Comparison of ENCODE assay signal across 23 cellular contexts in genomic region chr3:185067173-185067572, GRCh38.
"Had no signal": no experiment of that assay in that cellular context is flagged by ENCODE, and none has a peak within 500 bp of the region (broad histone marks: within the 10 kb centered on the region; RNA-seq: fewer than 3 reads in every experiment).

No MANE protein-coding gene starts in this region.

- H3K36me3 ChIP-seq: left ventricle myocardium inferior, ovary, right atrium auricular region, stomach, thyroid gland, transverse colon, upper lobe of right lung had no signal

- H3K27me3 ChIP-seq: ovary, right atrium auricular region, stomach, testis, thyroid gland, transverse colon, upper lobe of right lung had no signal

- H3K4me3 ChIP-seq: left ventricle myocardium inferior, lung, mucosa of descending colon, ovary, right atrium auricular region, skin epidermis, stomach, testis, thyroid gland, transverse colon, upper lobe of right lung had no signal

- H3K4me1 ChIP-seq: left ventricle myocardium inferior, right atrium auricular region, stomach, testis, thyroid gland, upper lobe of right lung had no signal

- ATAC-seq: mucosa of descending colon; naive thymus-derived CD4-positive, alpha-beta T cell; natural killer cell treated with Interleukin-12 subunit alpha and Interleukin-12 subunit beta and Interleukin-15 and Interleukin-18, amount 100 ng/mL, for 72 hours; sciatic nerve; stimulated activated naive B cell treated with anti-CD40 and anti-IgM and Interleukin-4, amounts not matched to agents 10 μg/mL and 1 μg/mL and 100 μg/mL, for 72 hours; stimulated activated naive CD8-positive, alpha-beta T cell treated with anti-CD3 and anti-CD28 coated beads, Interleukin-15, Interleukin-2, amounts not matched to agents 100 U/mL and 50 U/mL, for 24 hours; upper lobe of right lung had no signal

- H3K27ac ChIP-seq: left ventricle myocardium inferior, ovary, right atrium auricular region, skin epidermis, stomach, testis, thyroid gland, transverse colon, upper lobe of right lung had no signal

- FAIRE-seq: urothelium cell line had no signal

- H3K9me3 ChIP-seq: left ventricle myocardium inferior, mucosa of descending colon, ovary, right atrium auricular region, stomach, testis, thyroid gland, transverse colon, upper lobe of right lung had no signal

- DNase-seq: islet precursor cell; left ventricle myocardium inferior; midbrain; mucosa of descending colon; naive thymus-derived CD4-positive, alpha-beta T cell; ovary; stimulated activated CD4-positive, alpha-beta T cell treated with anti-CD3 and anti-CD28 coated beads, Interleukin-12 subunit alpha, Interleukin-12 subunit beta, amount 100 ng/mL, for 4 hours; stimulated activated CD4-positive, alpha-beta T cell treated with anti-CD3 and anti-CD28 coated beads, Interleukin-15, amount 100 ng/mL, for 24 hours; stimulated activated CD4-positive, alpha-beta T cell treated with anti-CD3 and anti-CD28 coated beads, Interleukin-2, amount 100 ng/mL, for 24 hours; stimulated activated CD4-positive, alpha-beta T cell treated with anti-CD3 and anti-CD28 coated beads, Interleukin-4, amount 100 ng/mL, for 1 hour; stimulated activated naive B cell treated with anti-CD40 and anti-IgM and Interleukin-4, amounts not matched to agents 10 μg/mL and 1 μg/mL and 100 μg/mL, for 72 hours; stimulated activated naive CD8-positive, alpha-beta T cell treated with anti-CD3 and anti-CD28 coated beads, Interleukin-15, Interleukin-2, amounts not matched to agents 100 U/mL and 50 U/mL, for 24 hours; stomach; testis; thyroid gland; transverse colon; upper lobe of right lung had no signal
